1 cellular context compared by ENCODE assay signal in the genomic region with DNA sequence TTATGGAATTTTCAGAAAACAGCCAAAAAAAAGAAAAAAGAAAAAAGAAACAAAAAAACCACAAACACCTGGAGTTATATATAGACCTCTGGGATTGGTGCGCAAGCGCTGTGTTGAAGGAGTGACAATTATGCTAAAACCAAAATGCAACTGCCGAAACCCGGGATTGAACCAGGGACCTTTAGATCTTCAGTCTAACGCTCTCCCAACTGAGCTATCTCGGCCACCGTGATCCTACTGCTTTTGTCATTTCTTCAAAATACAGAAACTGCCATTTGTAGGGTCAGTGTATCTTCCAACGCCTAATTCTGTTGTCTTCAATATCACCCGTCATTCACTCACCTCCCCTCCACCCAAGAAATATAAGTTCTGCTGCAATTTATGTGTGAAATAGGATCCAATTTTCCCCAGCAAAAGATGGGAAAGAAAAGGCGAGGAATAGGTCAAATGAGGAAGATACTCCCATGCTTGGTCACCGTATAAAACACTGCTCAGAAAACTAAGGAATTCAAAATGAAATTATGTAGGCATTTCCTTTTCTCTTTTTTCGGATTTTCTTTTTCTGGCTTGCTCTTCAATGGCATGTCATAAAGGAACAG.
TF ChIP-seq lines count a peak whose summit lies in the region.

No MANE protein-coding gene starts in this region.

TF ChIP-seq in GM12878, 131 proteins besides CTCF, POLR2A, EP300 and RAD21 (continued from another document):
- TF ChIP-seq, protein P1, sequence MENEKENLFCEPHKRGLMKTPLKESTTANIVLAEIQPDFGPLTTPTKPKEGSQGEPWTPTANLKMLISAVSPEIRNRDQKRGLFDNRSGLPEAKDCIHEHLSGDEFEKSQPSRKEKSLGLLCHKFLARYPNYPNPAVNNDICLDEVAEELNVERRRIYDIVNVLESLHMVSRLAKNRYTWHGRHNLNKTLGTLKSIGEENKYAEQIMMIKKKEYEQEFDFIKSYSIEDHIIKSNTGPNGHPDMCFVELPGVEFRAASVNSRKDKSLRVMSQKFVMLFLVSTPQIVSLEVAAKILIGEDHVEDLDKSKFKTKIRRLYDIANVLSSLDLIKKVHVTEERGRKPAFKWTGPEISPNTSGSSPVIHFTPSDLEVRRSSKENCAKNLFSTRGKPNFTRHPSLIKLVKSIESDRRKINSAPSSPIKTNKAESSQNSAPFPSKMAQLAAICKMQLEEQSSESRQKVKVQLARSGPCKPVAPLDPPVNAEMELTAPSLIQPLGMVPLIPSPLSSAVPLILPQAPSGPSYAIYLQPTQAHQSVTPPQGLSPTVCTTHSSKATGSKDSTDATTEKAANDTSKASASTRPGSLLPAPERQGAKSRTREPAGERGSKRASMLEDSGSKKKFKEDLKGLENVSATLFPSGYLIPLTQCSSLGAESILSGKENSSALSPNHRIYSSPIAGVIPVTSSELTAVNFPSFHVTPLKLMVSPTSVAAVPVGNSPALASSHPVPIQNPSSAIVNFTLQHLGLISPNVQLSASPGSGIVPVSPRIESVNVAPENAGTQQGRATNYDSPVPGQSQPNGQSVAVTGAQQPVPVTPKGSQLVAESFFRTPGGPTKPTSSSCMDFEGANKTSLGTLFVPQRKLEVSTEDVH (IDR thresholded peaks at IDR 0.05; ENCODE audit: low read depth, partially characterized antibody) = no peak
- TF ChIP-seq GATAD2B (conservative IDR thresholded peaks at IDR 0.05; ENCODE audit: low read depth) (no peak), NR2C2 (IDR thresholded peaks at IDR 0.05; ENCODE audit: borderline replicate concordance, control insufficient read depth, insufficient read length, low read depth) (no peak), RFX5 (IDR thresholded peaks at IDR 0.05; ENCODE audit: low read depth, low read length) (no peak), ETV6 (conservative IDR thresholded peaks at IDR 0.05 in 1 of 2, IDR thresholded peaks at IDR 0.05 in 1 of 2; ENCODE audit: borderline replicate concordance in 1 of 2, low read depth in 1 of 2) (no peak), TCF7 (IDR thresholded peaks at IDR 0.05; ENCODE audit: borderline replicate concordance) (no peak)
